Comparison of ENCODE assay signal across 2 cellular contexts in genomic region chr7:135584362-135585353, GRCh38.
TF ChIP-seq lines count a peak whose summit lies in the region.

No MANE protein-coding gene starts in this region.

TF ChIP-seq in IMR-90, 13 proteins besides CTCF, POLR2A, EP300 and RAD21:
- no peak for TF ChIP-seq MAZ (IDR thresholded peaks at IDR 0.05; ENCODE audit: borderline replicate concordance, low read depth, low read length)
- TF ChIP-seq NFE2L2 (IDR thresholded peaks at IDR 0.05; ENCODE audit: low read depth, low read length), result no peak
- TF ChIP-seq CEBPB (IDR thresholded peaks at IDR 0.05; ENCODE audit: low read depth, low read length), result peak; percentile 54; the same call in 1 of the 2 replicates
- TF ChIP-seq MAFK (IDR thresholded peaks at IDR 0.05; ENCODE audit: low read depth, low read length), result no peak
- no peak for TF ChIP-seq MXI1 (IDR thresholded peaks at IDR 0.05; ENCODE audit: borderline replicate concordance, low read depth, low read length)
- TF ChIP-seq ELK1 (IDR thresholded peaks at IDR 0.05; ENCODE audit: borderline replicate concordance, low read depth, low read length), result no peak

TF ChIP-seq in SK-N-SH, 30 proteins besides CTCF, POLR2A, EP300 and RAD21:
- TF ChIP-seq USF2 (IDR thresholded peaks at IDR 0.05; ENCODE audit: borderline replicate concordance, low read depth, low read length) (no peak), MEF2A (IDR thresholded peaks at IDR 0.05; ENCODE audit: borderline replicate concordance, low read depth) (no peak), IRF3 (IDR thresholded peaks at IDR 0.05; ENCODE audit: low read depth, low read length) (no peak), JUND (IDR thresholded peaks at IDR 0.05) (0 out of 2 replicates have a peak, but pooled peaks have one; percentile 24), GABPA (IDR thresholded peaks at IDR 0.05; ENCODE audit: low read depth) (no peak), FOSL2 (IDR thresholded peaks at IDR 0.05; ENCODE audit: borderline replicate concordance, low read depth) (peak; percentile 45; the same call in 1 of the 2 replicates), MAX (IDR thresholded peaks at IDR 0.05; ENCODE audit: low read depth) (no peak)
TF ChIP-seq in SK-N-SH: peak in this region for 2.
